10 cellular contexts compared by ENCODE assay signal in the genomic region with DNA sequence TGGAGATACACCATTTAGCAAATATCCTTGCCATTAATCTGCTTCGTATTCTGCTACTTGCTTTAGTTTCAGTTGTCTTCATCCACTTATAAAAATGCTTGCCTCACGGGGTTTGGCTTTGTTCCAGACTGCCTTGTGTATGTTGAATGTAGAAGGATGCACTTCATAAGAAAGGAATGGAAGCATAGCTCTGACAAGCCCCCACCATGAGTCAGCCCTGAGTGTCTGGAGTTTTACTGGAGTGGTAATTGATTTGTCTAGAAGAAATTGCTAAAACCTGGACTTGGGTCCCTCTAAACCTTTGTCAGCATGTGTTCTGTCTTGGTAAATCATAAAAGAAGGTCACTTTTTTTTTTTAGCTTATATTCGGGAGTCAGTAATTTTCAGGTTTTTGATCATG. TPM values are rescaled to one million over a fixed set of nuclear protein-coding genes. Genes with fewer than 3 reads are reported as not detected.
DNase-seq lines count a peak whose midpoint lies in the region; ATAC-seq and TF ChIP-seq lines count a peak whose summit lies in the region.
"Had no signal": no experiment of that assay in that cellular context is flagged by ENCODE, and none has a peak within 500 bp of the region (broad histone marks: within the 10 kb centered on the region; RNA-seq: fewer than 3 reads in every experiment).

No MANE protein-coding gene starts in this region.

- no peaks in the 10 kb centered on the region for H3K9me3 ChIP-seq in mesodermal cell (ENCODE audit: control insufficient read depth, low read length)

- peak overlapping the region; percentile 74 for H3K27ac ChIP-seq in mesodermal cell (ENCODE audit: low read depth, low read length, severe bottlenecking)

- CTCF ChIA-PET in activated CD8-positive, alpha-beta T cell treated with anti-CD3 and anti-CD28 coated beads, Interleukin-2, amount 10 ng/mL, durations not matched to agents 7 days and 5 days (lab: Charles Lee), result interaction anchor here (1.0 to 9.9 kb wide), 9 partner anchors 15 to 340 kb away, joined by 3 to 243 read pairs (median 3); no protein-coding TSS in a partner anchor

- no peak for ATAC-seq in activated CD8-positive, alpha-beta T cell treated with anti-CD3 and anti-CD28 coated beads, Interleukin-2, amount 10 ng/mL, durations not matched to agents 7 days and 5 days
- ATAC-seq in GM21723 (IDR thresholded peaks at IDR 0.05; ENCODE audit: unreplicated experiment) (no peak), HG03025 (IDR thresholded peaks at IDR 0.05; ENCODE audit: low FRiP score, unreplicated experiment) (no peak), HG02970 (IDR thresholded peaks at IDR 0.05; ENCODE audit: low FRiP score, unreplicated experiment) (no peak)

- POLR2A ChIA-PET in activated CD8-positive, alpha-beta T cell treated with anti-CD3 and anti-CD28 coated beads, Interleukin-2, amount 10 ng/mL, durations not matched to agents 7 days and 5 days (lab: Charles Lee), result interaction anchor here (0.7 kb wide), 1 partner anchor 432 kb away, joined by 4 read pairs; no protein-coding TSS in a partner anchor

- no peak overlapping the region for H3K4me3 Mint-ChIP-seq in activated CD8-positive, alpha-beta T cell treated with anti-CD3 and anti-CD28 coated beads, Interleukin-2, amount 10 ng/mL, durations not matched to agents 7 days and 5 days

- 60% methylated on average over 1 of the region's 3 CpGs; no CpG with 5 or more reads in 1 of the 2 experiments for WGBS in mesodermal cell (ENCODE audit: insufficient coverage in 2 of 2), 2 experiments

- peaks cover 21% of the 10 kb centered on the region for H3K4me1 ChIP-seq in mesodermal cell (ENCODE audit: control insufficient read depth, insufficient read depth, low read length, poor library complexity, severe bottlenecking)

- H3K36me3 Mint-ChIP-seq in activated CD8-positive, alpha-beta T cell treated with anti-CD3 and anti-CD28 coated beads, Interleukin-2, amount 10 ng/mL, durations not matched to agents 7 days and 5 days (ENCODE audit: low read depth), result peaks cover 2% of the 10 kb centered on the region

- no peak for TF ChIP-seq POLR2A in NB4 (IDR thresholded peaks at IDR 0.05; ENCODE audit: extremely low read depth, insufficient read length)

- peak; percentile 87 for DNase-seq in DMS53 (lab: John Stamatoyannopoulos, UW)
- peak; percentile 89 for DNase-seq in NB4 (ENCODE audit: low read depth)
- DNase-seq in activated CD8-positive, alpha-beta T cell treated with anti-CD3 and anti-CD28 coated beads, Interleukin-2, amount 10 ng/mL, durations not matched to agents 7 days and 5 days, result no peak
- no peak for DNase-seq in stimulated activated CD4-positive, alpha-beta T cell treated with anti-CD3 and anti-CD28 coated beads, Interleukin-12 subunit alpha, Interleukin-12 subunit beta, amount 100 ng/mL, for 4 hours
- DNase-seq: hippocampal formation had no signal

- H3K9me3 Mint-ChIP-seq in activated CD8-positive, alpha-beta T cell treated with anti-CD3 and anti-CD28 coated beads, Interleukin-2, amount 10 ng/mL, durations not matched to agents 7 days and 5 days (ENCODE audit: insufficient read depth), result no peaks in the 10 kb centered on the region

- peak overlapping the region; percentile 53 for H3K27ac Mint-ChIP-seq in activated CD8-positive, alpha-beta T cell treated with anti-CD3 and anti-CD28 coated beads, Interleukin-2, amount 10 ng/mL, durations not matched to agents 7 days and 5 days

- H3K4me3 ChIP-seq in NB4 (ENCODE audit: low read depth, low read length) (no peak overlapping the region), mesodermal cell (ENCODE audit: extremely low read depth, insufficient read depth, low read length, poor library complexity, severe bottlenecking) (no peak overlapping the region)

- no peaks in the 10 kb centered on the region for H3K36me3 ChIP-seq in mesodermal cell (ENCODE audit: control insufficient read depth, insufficient read depth, low read length)

- TF ChIP-seq CTCF in NB4 (IDR thresholded peaks at IDR 0.05; ENCODE audit: low read depth, low read length), result no peak

- H3K27me3 Mint-ChIP-seq in activated CD8-positive, alpha-beta T cell treated with anti-CD3 and anti-CD28 coated beads, Interleukin-2, amount 10 ng/mL, durations not matched to agents 7 days and 5 days (ENCODE audit: low read depth), result peaks cover 11% of the 10 kb centered on the region

- H3K4me1 Mint-ChIP-seq in activated CD8-positive, alpha-beta T cell treated with anti-CD3 and anti-CD28 coated beads, Interleukin-2, amount 10 ng/mL, durations not matched to agents 7 days and 5 days (ENCODE audit: low read depth), result peaks cover 53% of the 10 kb centered on the region

RNA-seq across cellular contexts. Expression of a gene that starts 4.6 kb away (rescaled TPM):
- total RNA-seq in activated CD8-positive, alpha-beta T cell treated with anti-CD3 and anti-CD28 coated beads, Interleukin-2, amount 10 ng/mL, durations not matched to agents 7 days and 5 days, result 1 to 10 TPM in 1 of 2 experiments, under 1 TPM in 1; 0.61 to 1.7 TPM
- polyA plus RNA-seq in mesodermal cell (2013, experiment 1 of 2), result not detected
- polyA plus RNA-seq in mesodermal cell (2013, experiment 2 of 2), result not detected

RNA-seq across cellular contexts. Expression of a gene that starts 19.8 kb away (rescaled TPM):
- total RNA-seq in activated CD8-positive, alpha-beta T cell treated with anti-CD3 and anti-CD28 coated beads, Interleukin-2, amount 10 ng/mL, durations not matched to agents 7 days and 5 days, result not detected
- polyA plus RNA-seq in mesodermal cell (2013, experiment 1 of 2), result not detected
- not detected for polyA plus RNA-seq in mesodermal cell (2013, experiment 2 of 2)
- total RNA-seq: T-helper 1 cell treated with Interleukin-12 subunit alpha and Interleukin-12 subunit beta and Interleukin-4 antibody, amounts not matched to agents 30 ng/mL and 1 ng/mL, for 36 hours had no signal

Comparison
In these comparisons a context has a peak if more than half of its experiments do, and no peak if none do; other contexts are left out.
1. DNase-seq: peak in DMS53 (single experiment) and NB4 (single experiment); none in activated CD8-positive, alpha-beta T cell treated with anti-CD3 and anti-CD28 coated beads, Interleukin-2, amount 10 ng/mL, durations not matched to agents 7 days and 5 days (single experiment) and stimulated activated CD4-positive, alpha-beta T cell treated with anti-CD3 and anti-CD28 coated beads, Interleukin-12 subunit alpha, Interleukin-12 subunit beta, amount 100 ng/mL, for 4 hours (single experiment).